ENCODE assay signal across 8 cellular contexts in genomic region chr6:125512621-125513020, GRCh38.
DNase-seq lines count a peak whose midpoint lies in the region; ATAC-seq and TF ChIP-seq lines count a peak whose summit lies in the region.

No MANE protein-coding gene starts in this region.

- DNase-seq in GM13977 (ENCODE audit: low spot score) = no peak
- DNase-seq in Kasumi-1 (lab: John Stamatoyannopoulos, UW) = peak; percentile 1 to 3
- no peak for DNase-seq in foreskin keratinocyte
- no peak for DNase-seq in EL
- DNase-seq in NCI-H1694 treated with DMSO at 0.1 percent for 48 hours (lab: John Stamatoyannopoulos, UW) = no peak
- no peak for DNase-seq in upper lobe of left lung

- no peak for TF ChIP-seq EP300 in upper lobe of left lung (IDR thresholded peaks at IDR 0.05)

- H3K36me3 ChIP-seq in upper lobe of left lung = no peaks in the 10 kb centered on the region

- H3K4me1 ChIP-seq in foreskin keratinocyte = no peaks in the 10 kb centered on the region
- no peaks in the 10 kb centered on the region for H3K4me1 ChIP-seq in upper lobe of left lung

- in situ Hi-C loops in GM13977 (cut with MboI; ENCODE audit: low pct_unique_long_range_greater_than_20kb, low sequenced_read_pairs, unreplicated experiment) = loop anchor here (10.0 to 25.0 kb wide), 2 partner anchors 200 to 242 kb away; partner anchors contain the start of gene HDDC2

- H3K27ac ChIP-seq in foreskin keratinocyte (no peak overlapping the region), upper lobe of left lung (no peak overlapping the region)

- 84 to 85% methylated on average over 2 of the region's 2 CpGs for WGBS in upper lobe of left lung, 2 donors

- TF ChIP-seq CTCF in GM13977 (IDR thresholded peaks at IDR 0.05; ENCODE audit: extremely low read depth, insufficient read depth, missing control alignments) (peak; percentile 73), foreskin keratinocyte (conservative IDR thresholded peaks at IDR 0.05) (peak; percentile 39), upper lobe of left lung (IDR thresholded peaks at IDR 0.05) (peak in 1 of 6 experiments; percentile 18)

- ATAC-seq in GM21528 (IDR thresholded peaks at IDR 0.05; ENCODE audit: low FRiP score, unreplicated experiment) (peak; percentile 77), foreskin keratinocyte (peak; percentile 32), upper lobe of left lung (ENCODE audit: low FRiP score in 2 of 2) (no peak)
- no peak for ATAC-seq in activated T-helper 17 cell treated with anti-CD3 and anti-CD28 coated beads, Interleukin-2, amount 50 U/mL, for 72 hours (replicated peaks)

- no peak overlapping the region for H3K4me3 Mint-ChIP-seq in activated T-helper 17 cell treated with anti-CD3 and anti-CD28 coated beads, Interleukin-2, amount 50 U/mL, for 72 hours

- H3K27ac Mint-ChIP-seq in activated T-helper 17 cell treated with anti-CD3 and anti-CD28 coated beads, Interleukin-2, amount 50 U/mL, for 72 hours = no peak overlapping the region

- H3K9me3 ChIP-seq in upper lobe of left lung = no peaks in the 10 kb centered on the region

- H3K27me3 ChIP-seq in foreskin keratinocyte (no peaks in the 10 kb centered on the region), upper lobe of left lung (no peaks in the 10 kb centered on the region)

- H3K4me1 Mint-ChIP-seq in activated T-helper 17 cell treated with anti-CD3 and anti-CD28 coated beads, Interleukin-2, amount 50 U/mL, for 72 hours = no peaks in the 10 kb centered on the region

- H3K36me3 Mint-ChIP-seq in activated T-helper 17 cell treated with anti-CD3 and anti-CD28 coated beads, Interleukin-2, amount 50 U/mL, for 72 hours (ENCODE audit: low read depth) = no peaks in the 10 kb centered on the region

- H3K9me3 Mint-ChIP-seq in activated T-helper 17 cell treated with anti-CD3 and anti-CD28 coated beads, Interleukin-2, amount 50 U/mL, for 72 hours = no peaks in the 10 kb centered on the region

- no peak overlapping the region for H3K4me3 ChIP-seq in upper lobe of left lung

- TF ChIP-seq POLR2A in upper lobe of left lung (IDR thresholded peaks at IDR 0.05) = no peak

- H3K27me3 Mint-ChIP-seq in activated T-helper 17 cell treated with anti-CD3 and anti-CD28 coated beads, Interleukin-2, amount 50 U/mL, for 72 hours = peaks cover 6% of the 10 kb centered on the region

Comparison
In these comparisons a context has a peak if more than half of its experiments do, and no peak if none do; other contexts are left out.
1. DNase-seq: peak in Kasumi-1 (2 of 2); none in GM13977 (single experiment), foreskin keratinocyte (0 of 2), EL (single experiment), NCI-H1694 treated with DMSO at 0.1 percent for 48 hours (single experiment) and upper lobe of left lung (0 of 2).
2. ATAC-seq: peak in GM21528 (single experiment) and foreskin keratinocyte (single experiment); none in activated T-helper 17 cell treated with anti-CD3 and anti-CD28 coated beads, Interleukin-2, amount 50 U/mL, for 72 hours (single experiment) and upper lobe of left lung (0 of 2).